In the genomic region with DNA sequence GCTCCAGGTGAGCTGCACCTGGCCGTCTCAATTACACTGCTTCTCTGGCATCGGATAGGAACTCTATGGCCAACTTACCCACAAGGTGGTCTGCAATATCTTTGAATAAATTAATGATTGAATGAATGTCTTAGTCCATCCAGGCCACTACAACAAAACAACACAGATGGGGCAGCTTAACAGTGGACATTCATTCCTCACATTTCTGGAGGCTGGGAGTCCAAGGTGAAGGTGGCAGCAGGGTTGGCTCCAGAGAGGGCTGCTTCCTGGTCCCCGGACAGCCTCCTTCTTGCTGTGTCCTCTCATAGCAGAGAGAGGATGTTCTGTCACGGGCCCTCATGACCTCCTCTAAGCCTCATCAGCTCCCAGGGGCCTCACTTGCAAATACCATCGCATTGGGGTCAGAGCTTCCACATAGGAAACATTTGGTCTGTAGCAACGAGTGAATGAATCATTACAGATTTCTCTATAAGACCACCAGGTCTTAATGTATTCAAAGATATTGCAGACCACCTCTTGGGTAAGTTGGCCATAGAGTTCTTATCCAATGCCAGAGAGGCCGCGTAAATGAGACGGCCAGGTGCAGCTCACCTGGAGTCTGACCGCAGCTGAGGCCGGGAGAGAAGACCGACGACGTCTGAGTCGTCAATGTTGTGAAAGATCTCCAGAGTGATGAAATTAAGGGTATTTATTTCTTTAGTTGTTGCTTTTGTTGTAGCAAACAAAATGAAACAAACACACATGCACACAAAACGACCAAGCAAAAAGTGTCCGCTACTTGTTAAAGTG, we compare ENCODE assay signal across 14 cellular contexts.
"Had no signal": no experiment of that assay in that cellular context is flagged by ENCODE, and none has a peak within 500 bp of the region (broad histone marks: within the 10 kb centered on the region; RNA-seq: fewer than 3 reads in every experiment).

No MANE protein-coding gene starts in this region.

- H3K27ac ChIP-seq: body of pancreas, psoas muscle, spleen had no signal

- H3K27ac Mint-ChIP-seq: activated CD4-positive, alpha-beta T cell treated with anti-CD3 and anti-CD28 coated beads for 36 hours; activated T-helper 2 cell treated with anti-CD3 and anti-CD28 coated beads, Interferon-gamma antibody, Interleukin-2, Interleukin-4, amounts not matched to agents 10 μg/mL and 5 μg/mL and 100 μg/mL, durations not matched to agents 14 hours and 24 hours and 36 hours had no signal

- H3K27me3 ChIP-seq: body of pancreas had no signal

- ATAC-seq: activated CD4-positive, alpha-beta T cell treated with anti-CD3 and anti-CD28 coated beads for 36 hours; body of pancreas; psoas muscle; sciatic nerve had no signal

- H3K4me1 ChIP-seq: body of pancreas, psoas muscle had no signal

- H3K27me3 Mint-ChIP-seq: activated CD4-positive, alpha-beta T cell treated with anti-CD3 and anti-CD28 coated beads for 36 hours had no signal

- DNase-seq: activated CD4-positive, alpha-beta T cell treated with anti-CD3 and anti-CD28 coated beads for 36 hours; activated naive CD4-positive, alpha-beta T cell treated with anti-CD3 and anti-CD28 coated beads, Interleukin-2, amount 50 U/mL, for 16 hours; amniotic stem cell; body of pancreas; hypothalamus; occipital lobe; spleen; stimulated activated CD4-positive, alpha-beta T cell treated with anti-CD3 and anti-CD28 coated beads, Interleukin-1b, Interleukin-23, amount 100 ng/mL, for 48 hours; stimulated activated naive CD4-positive, alpha-beta T cell; SW 1271; T1000 had no signal

- H3K4me3 ChIP-seq: body of pancreas, psoas muscle, spleen had no signal

- H3K4me3 Mint-ChIP-seq: activated CD4-positive, alpha-beta T cell treated with anti-CD3 and anti-CD28 coated beads for 36 hours had no signal

- H3K36me3 ChIP-seq: spleen had no signal
